17 cellular contexts compared by ENCODE assay signal in the genomic region with DNA sequence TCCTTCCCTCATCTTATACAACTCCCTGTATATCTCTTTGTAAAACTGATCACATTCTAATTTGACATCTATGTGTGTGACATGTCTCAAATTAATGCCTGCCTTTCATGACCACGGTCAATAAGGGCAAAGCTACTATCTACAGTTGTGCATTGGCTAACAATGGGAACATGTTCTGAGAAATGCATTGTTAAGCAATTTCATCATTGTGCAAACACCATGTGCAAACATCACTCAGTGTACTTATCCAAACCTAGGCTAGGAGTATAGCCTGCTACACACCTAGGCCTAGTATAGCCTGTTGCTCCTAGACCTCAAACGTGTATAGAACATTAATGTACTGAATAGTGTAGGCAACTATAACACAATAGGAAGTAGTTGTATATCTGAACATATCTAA.
DNase-seq lines count a peak whose midpoint lies in the region; ATAC-seq and TF ChIP-seq lines count a peak whose summit lies in the region.
"Had no signal": no experiment of that assay in that cellular context is flagged by ENCODE, and none has a peak within 500 bp of the region (broad histone marks: within the 10 kb centered on the region; RNA-seq: fewer than 3 reads in every experiment).

No MANE protein-coding gene starts in this region.

- H3K4me3 Mint-ChIP-seq in CD4-positive, alpha-beta T cell, result no peak overlapping the region
- H3K4me3 Mint-ChIP-seq in CD14-positive monocyte, result no peak overlapping the region
- H3K4me3 Mint-ChIP-seq: activated T-cell treated with anti-CD3 and anti-CD28 coated beads, Interleukin-2, amount 50 U/mL, for 24 hours; naive B cell had no signal

- H3K27me3 ChIP-seq in left lung, result no peaks in the 10 kb centered on the region
- no peaks in the 10 kb centered on the region for H3K27me3 ChIP-seq in CD4-positive, alpha-beta T cell (ENCODE audit: control insufficient read depth, insufficient read depth, low read length)
- H3K27me3 ChIP-seq: stomach, uterus had no signal

- H3K27ac Mint-ChIP-seq in CD4-positive, alpha-beta T cell, result no peak overlapping the region
- no peak overlapping the region for H3K27ac Mint-ChIP-seq in CD14-positive monocyte
- H3K27ac Mint-ChIP-seq: activated naive CD4-positive, alpha-beta T cell treated with anti-CD3 and anti-CD28 coated beads, Interleukin-2, amount 50 U/mL, for 72 hours; activated T-cell treated with anti-CD3 and anti-CD28 coated beads, Interleukin-2, amount 50 U/mL, for 24 hours had no signal

- peak overlapping the region; percentile 65 for H3K27ac ChIP-seq in 22Rv1
- no peak overlapping the region for H3K27ac ChIP-seq in left lung
- H3K27ac ChIP-seq in CD4-positive, alpha-beta T cell (ENCODE audit: low read depth, low read length), result no peak overlapping the region
- H3K27ac ChIP-seq: left ventricle myocardium inferior, stomach, uterus had no signal

- no peak overlapping the region for H3K4me3 ChIP-seq in left lung
- H3K4me3 ChIP-seq: left ventricle myocardium inferior, stomach, uterus had no signal

- TF ChIP-seq CTCF in 22Rv1 (IDR thresholded peaks at IDR 0.05) (no peak), left lung (IDR thresholded peaks at IDR 0.05) (no peak), CD14-positive monocyte (IDR thresholded peaks at IDR 0.05) (no peak)
- TF ChIP-seq CTCF in CD4-positive, alpha-beta T cell (IDR thresholded peaks at IDR 0.05), result no peak

- DNase-seq in DMS53 (lab: John Stamatoyannopoulos, UW), result peak; percentile 90
- peak; percentile 1 for DNase-seq in NCI-H774 (lab: John Stamatoyannopoulos, UW)
- DNase-seq in left lung, result no peak
- DNase-seq in activated T-cell treated with anti-CD3 and anti-CD28 coated beads, Interleukin-2, amount 50 U/mL, for 1 hour, result no peak
- DNase-seq in NCI-H526 treated with DMSO at 0.1 percent for 48 hours (lab: John Stamatoyannopoulos, UW), result no peak
- DNase-seq in CD4-positive, alpha-beta T cell, result no peak
- no peak for DNase-seq in CD14-positive monocyte (ENCODE audit: low spot score)
- DNase-seq: activated T-cell treated with anti-CD3 and anti-CD28 coated beads, Interleukin-2, amount 50 U/mL, for 24 hours; effector CD8-positive, alpha-beta T cell; left ventricle myocardium inferior; naive B cell; SK-N-SH; stimulated activated CD4-positive, alpha-beta T cell treated with anti-CD3 and anti-CD28 coated beads, Interleukin-15, amount 100 ng/mL, for 24 hours; stomach; uterus had no signal

- ATAC-seq in left lung, result peak; percentile 98
- no peak for ATAC-seq in CD4-positive, alpha-beta T cell (ENCODE audit: poor library complexity)
- ATAC-seq: activated naive CD4-positive, alpha-beta T cell treated with anti-CD3 and anti-CD28 coated beads, Interleukin-2, amount 50 U/mL, for 72 hours had no signal

- intact Hi-C loops in left lung (cut with DNase I) (no loop called here), CD14-positive monocyte (cut with micrococcal nuclease) (no loop called here)
- intact Hi-C loops in CD4-positive, alpha-beta T cell (cut with DNase I, micrococcal nuclease), result no loop called here

- no peaks in the 10 kb centered on the region for H3K4me1 ChIP-seq in left lung
- H3K4me1 ChIP-seq: left ventricle myocardium inferior, stomach, uterus had no signal

- no peaks in the 10 kb centered on the region for H3K36me3 Mint-ChIP-seq in CD4-positive, alpha-beta T cell (ENCODE audit: low read depth)
- no peaks in the 10 kb centered on the region for H3K36me3 Mint-ChIP-seq in CD14-positive monocyte
- H3K36me3 Mint-ChIP-seq: activated naive CD4-positive, alpha-beta T cell treated with anti-CD3 and anti-CD28 coated beads, Interleukin-2, amount 50 U/mL, for 72 hours had no signal

- CTCF ChIA-PET in CD4-positive, alpha-beta T cell (lab: Charles Lee), result no interaction called here

- POLR2A ChIA-PET in CD4-positive, alpha-beta T cell (lab: Charles Lee), result no interaction called here

- peaks cover 0 to 4% of the 10 kb centered on the region in 2 donors for H3K9me3 ChIP-seq in left lung
- H3K9me3 ChIP-seq in CD4-positive, alpha-beta T cell (ENCODE audit: control insufficient read depth, low read length), result no peaks in the 10 kb centered on the region
- H3K9me3 ChIP-seq: SK-N-SH, stomach, uterus had no signal

- H3K4me1 Mint-ChIP-seq in CD4-positive, alpha-beta T cell (ENCODE audit: low read depth), result no peaks in the 10 kb centered on the region
- no peaks in the 10 kb centered on the region for H3K4me1 Mint-ChIP-seq in CD14-positive monocyte

- H3K27me3 Mint-ChIP-seq in CD4-positive, alpha-beta T cell, result no peaks in the 10 kb centered on the region
- no peaks in the 10 kb centered on the region for H3K27me3 Mint-ChIP-seq in CD14-positive monocyte (ENCODE audit: low read depth in 3 of 3)
- H3K27me3 Mint-ChIP-seq: activated T-cell treated with anti-CD3 and anti-CD28 coated beads, Interleukin-2, amount 50 U/mL, for 24 hours; naive B cell had no signal

- no peaks in the 10 kb centered on the region for H3K9me3 Mint-ChIP-seq in CD4-positive, alpha-beta T cell
- H3K9me3 Mint-ChIP-seq in CD14-positive monocyte, result peaks cover 0 to 9% (median 2%) of the 10 kb centered on the region in 7 donors

- H3K36me3 ChIP-seq in left lung, result no peaks in the 10 kb centered on the region
- H3K36me3 ChIP-seq: left ventricle myocardium inferior, stomach, uterus had no signal

Comparison
In these comparisons a context has a peak if more than half of its experiments do, and no peak if none do; other contexts are left out.
1. DNase-seq: peak in DMS53 (single experiment) and NCI-H774 (single experiment); none in left lung (0 of 2), activated T-cell treated with anti-CD3 and anti-CD28 coated beads, Interleukin-2, amount 50 U/mL, for 1 hour (single experiment), NCI-H526 treated with DMSO at 0.1 percent for 48 hours (single experiment), CD4-positive, alpha-beta T cell (0 of 10) and CD14-positive monocyte (single experiment).